Comparison of ENCODE assay signal across 21 cellular contexts in the genomic region with DNA sequence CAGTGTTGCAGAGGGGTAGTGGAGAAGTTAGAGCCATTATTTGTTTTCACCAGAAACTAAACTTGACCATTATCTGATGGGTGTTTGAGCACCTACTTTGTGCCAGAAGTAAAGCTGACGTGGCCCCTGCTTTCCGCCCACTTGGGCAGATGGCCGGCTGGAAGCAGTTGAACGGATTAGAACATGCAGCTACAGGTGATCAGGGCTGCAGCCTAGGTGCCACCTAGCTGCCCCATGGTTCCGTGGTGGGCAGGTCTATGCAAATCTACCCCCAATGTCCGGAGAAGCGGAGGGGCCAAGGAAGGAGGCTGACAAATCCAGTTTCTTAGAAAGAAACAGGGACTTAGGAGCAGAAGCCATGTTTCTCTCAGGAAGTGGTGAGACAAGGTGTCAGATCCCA.
DNase-seq lines count a peak whose midpoint lies in the region; ATAC-seq and TF ChIP-seq lines count a peak whose summit lies in the region.
"Had no signal": no experiment of that assay in that cellular context is flagged by ENCODE, and none has a peak within 500 bp of the region (broad histone marks: within the 10 kb centered on the region; RNA-seq: fewer than 3 reads in every experiment).

No MANE protein-coding gene starts in this region.

- peak; percentile 69 for DNase-seq in WERI-Rb-1
- DNase-seq in NCI-H1048 (lab: John Stamatoyannopoulos, UW) = no peak
- DNase-seq in retina = no peak
- no peak for DNase-seq in activated T-cell treated with anti-CD3 and anti-CD28 coated beads, Interleukin-2, amount 50 U/mL, for 1 hour
- DNase-seq: C1 segment of cervical spinal cord; Caco-2; CD4-positive, alpha-beta memory T cell; GM23248; NCI-H1092 treated with DMSO at 0.1 percent for 48 hours; NCI-H1436; NCI-H187; NCI-H774; PC-9; SJCRH30 had no signal

- H3K27me3 ChIP-seq in WERI-Rb-1 (ENCODE audit: insufficient read depth, low read depth, severe bottlenecking) (no peaks in the 10 kb centered on the region), parathyroid adenoma (ENCODE audit: control insufficient read depth, insufficient read depth, low read length) (no peaks in the 10 kb centered on the region)
- H3K27me3 ChIP-seq: SJCRH30 had no signal

- H3K9ac ChIP-seq in parathyroid adenoma = no peak overlapping the region
- H3K9ac ChIP-seq: GM23248 had no signal

- no peak overlapping the region for H2AFZ ChIP-seq in parathyroid adenoma
- H2AFZ ChIP-seq: GM23248, PC-9 had no signal

- ATAC-seq in HG03442 (IDR thresholded peaks at IDR 0.05; ENCODE audit: unreplicated experiment) = no peak
- ATAC-seq: Right ventricle myocardium inferior, SK-N-SH treated with all-trans-retinoic acid at 6 μM for 48 hours had no signal

- peaks cover 26% of the 10 kb centered on the region for H3K79me2 ChIP-seq in parathyroid adenoma

- no peak overlapping the region for H3K4me2 ChIP-seq in parathyroid adenoma (ENCODE audit: low read length)
- H3K4me2 ChIP-seq: PC-9 had no signal

- H3K4me3 ChIP-seq in WERI-Rb-1 (ENCODE audit: low read depth, low read length) = peak overlapping the region; percentile 16; the same call in 1 of the 2 replicates
- H3K4me3 ChIP-seq in parathyroid adenoma (ENCODE audit: low read depth, low read length) = no peak overlapping the region
- H3K4me3 ChIP-seq: GM23248, HAP-1, PC-9, SJCRH30 had no signal

- H3K36me3 ChIP-seq in WERI-Rb-1 (no peaks in the 10 kb centered on the region), parathyroid adenoma (ENCODE audit: control insufficient read depth, insufficient read depth, low read length) (no peaks in the 10 kb centered on the region)
- H3K36me3 ChIP-seq: HAP-1, SJCRH30 had no signal

- TF ChIP-seq CTCF in WERI-Rb-1 (IDR thresholded peaks at IDR 0.05; ENCODE audit: low read depth, low read length) (0 out of 2 replicates have a peak, but pooled peaks have one; percentile 7), parathyroid adenoma (IDR thresholded peaks at IDR 0.05) (no peak)

- H3K27ac ChIP-seq in WERI-Rb-1 (peak overlapping the region; percentile 45), cingulate gyrus (ENCODE audit: low read depth, low read length) (peak overlapping the region; percentile 70), parathyroid adenoma (peak overlapping the region; percentile 34)
- H3K27ac ChIP-seq: GM23248, HL-60, PC-9, SJCRH30 had no signal

- peaks cover 78% of the 10 kb centered on the region for H3K4me1 ChIP-seq in parathyroid adenoma
- H3K4me1 ChIP-seq: Caco-2 had no signal

- no peaks in the 10 kb centered on the region for H3K9me3 ChIP-seq in WERI-Rb-1 (ENCODE audit: severe bottlenecking)
- H3K9me3 ChIP-seq in parathyroid adenoma (ENCODE audit: control insufficient read depth, low read length) = no peaks in the 10 kb centered on the region
- H3K9me3 ChIP-seq: Caco-2, HAP-1, SJCRH30 had no signal
